Comparison of ENCODE assay signal across 11 cellular contexts in genomic region chr11:111376453-111376871, GRCh38. TPM values are rescaled to one million over a fixed set of nuclear protein-coding genes. Genes with fewer than 3 reads are reported as not detected.
DNase-seq lines count a peak whose midpoint lies in the region; ATAC-seq and TF ChIP-seq lines count a peak whose summit lies in the region.
"Had no signal": no experiment of that assay in that cellular context is flagged by ENCODE, and none has a peak within 500 bp of the region (broad histone marks: within the 10 kb centered on the region; RNA-seq: fewer than 3 reads in every experiment).

No MANE protein-coding gene starts in this region.

- ATAC-seq in HG03378 (IDR thresholded peaks at IDR 0.05; ENCODE audit: unreplicated experiment) = peak; percentile 28
- ATAC-seq in activated T-cell treated with anti-CD3 and anti-CD28 coated beads, Interleukin-2, amount 50 U/mL, for 72 hours (replicated peaks in 1 of 2) = peak; percentile 53 to 66
- ATAC-seq in stimulated activated memory B cell treated with anti-CD40 and anti-IgM and Interleukin-4, amounts not matched to agents 10 μg/mL and 1 μg/mL and 100 μg/mL, for 72 hours = no peak
- no peak for ATAC-seq in GM19324 (IDR thresholded peaks at IDR 0.05; ENCODE audit: low FRiP score, unreplicated experiment)
- no peak for ATAC-seq in HG02884 (IDR thresholded peaks at IDR 0.05; ENCODE audit: unreplicated experiment)
- ATAC-seq: gastrocnemius medialis had no signal

- peak overlapping the region; percentile 76 for H3K27ac Mint-ChIP-seq in activated naive CD4-positive, alpha-beta T cell treated with anti-CD3 and anti-CD28 coated beads, Interleukin-2, amount 50 U/mL, for 24 hours
- peak overlapping the region; percentile 66 for H3K27ac Mint-ChIP-seq in activated T-cell treated with anti-CD3 and anti-CD28 coated beads, Interleukin-2, amount 50 U/mL, for 72 hours
- no peak overlapping the region for H3K27ac Mint-ChIP-seq in stimulated activated memory B cell treated with anti-CD40 and anti-IgM and Interleukin-4, amounts not matched to agents 10 μg/mL and 1 μg/mL and 100 μg/mL, for 72 hours

- H3K36me3 Mint-ChIP-seq in activated naive CD4-positive, alpha-beta T cell treated with anti-CD3 and anti-CD28 coated beads, Interleukin-2, amount 50 U/mL, for 24 hours = no peaks in the 10 kb centered on the region
- H3K36me3 Mint-ChIP-seq in activated T-cell treated with anti-CD3 and anti-CD28 coated beads, Interleukin-2, amount 50 U/mL, for 72 hours (ENCODE audit: insufficient read depth in 2 of 2) = no peaks in the 10 kb centered on the region
- H3K36me3 Mint-ChIP-seq in stimulated activated memory B cell treated with anti-CD40 and anti-IgM and Interleukin-4, amounts not matched to agents 10 μg/mL and 1 μg/mL and 100 μg/mL, for 72 hours = peaks cover 40% of the 10 kb centered on the region

- POLR2A ChIA-PET in RWPE1 (lab: Yijun Ruan, JAX; ENCODE audit: low non-redundant PET) = no interaction called here

- no peak overlapping the region for H3K27ac ChIP-seq in RWPE1
- H3K27ac ChIP-seq: gastrocnemius medialis had no signal

- H3K9me3 Mint-ChIP-seq in activated naive CD4-positive, alpha-beta T cell treated with anti-CD3 and anti-CD28 coated beads, Interleukin-2, amount 50 U/mL, for 24 hours = no peaks in the 10 kb centered on the region
- no peaks in the 10 kb centered on the region for H3K9me3 Mint-ChIP-seq in activated T-cell treated with anti-CD3 and anti-CD28 coated beads, Interleukin-2, amount 50 U/mL, for 72 hours
- H3K9me3 Mint-ChIP-seq in stimulated activated memory B cell treated with anti-CD40 and anti-IgM and Interleukin-4, amounts not matched to agents 10 μg/mL and 1 μg/mL and 100 μg/mL, for 72 hours = no peaks in the 10 kb centered on the region

- H3K27me3 Mint-ChIP-seq in activated naive CD4-positive, alpha-beta T cell treated with anti-CD3 and anti-CD28 coated beads, Interleukin-2, amount 50 U/mL, for 24 hours = no peaks in the 10 kb centered on the region
- no peaks in the 10 kb centered on the region for H3K27me3 Mint-ChIP-seq in activated T-cell treated with anti-CD3 and anti-CD28 coated beads, Interleukin-2, amount 50 U/mL, for 72 hours (ENCODE audit: low read depth)
- no peaks in the 10 kb centered on the region for H3K27me3 Mint-ChIP-seq in stimulated activated memory B cell treated with anti-CD40 and anti-IgM and Interleukin-4, amounts not matched to agents 10 μg/mL and 1 μg/mL and 100 μg/mL, for 72 hours

- TF ChIP-seq CTCF in RWPE1 (conservative IDR thresholded peaks at IDR 0.05; ENCODE audit: low read depth) = no peak

- no peak for DNase-seq in activated naive CD4-positive, alpha-beta T cell (lab: John Stamatoyannopoulos, UW)
- peak; percentile 59 to 62 for DNase-seq in activated T-cell treated with anti-CD3 and anti-CD28 coated beads, Interleukin-2, amount 50 U/mL, for 72 hours
- DNase-seq in RWPE1 (ENCODE audit: low spot score) = no peak
- DNase-seq: activated gamma-delta T cell treated with Interleukin-2 at 50 U/mL for 16 hours, gastrocnemius medialis, NCI-H2081 treated with DMSO at 0.1 percent for 48 hours had no signal

- no peak overlapping the region for H3K4me3 Mint-ChIP-seq in activated naive CD4-positive, alpha-beta T cell treated with anti-CD3 and anti-CD28 coated beads, Interleukin-2, amount 50 U/mL, for 24 hours
- H3K4me3 Mint-ChIP-seq in activated T-cell treated with anti-CD3 and anti-CD28 coated beads, Interleukin-2, amount 50 U/mL, for 72 hours = peak overlapping the region; percentile 59 to 62
- peak overlapping the region; percentile 86 for H3K4me3 Mint-ChIP-seq in stimulated activated memory B cell treated with anti-CD40 and anti-IgM and Interleukin-4, amounts not matched to agents 10 μg/mL and 1 μg/mL and 100 μg/mL, for 72 hours

- H3K4me1 Mint-ChIP-seq in activated naive CD4-positive, alpha-beta T cell treated with anti-CD3 and anti-CD28 coated beads, Interleukin-2, amount 50 U/mL, for 24 hours = peaks cover 79% of the 10 kb centered on the region
- peaks cover 66% of the 10 kb centered on the region for H3K4me1 Mint-ChIP-seq in activated T-cell treated with anti-CD3 and anti-CD28 coated beads, Interleukin-2, amount 50 U/mL, for 72 hours (ENCODE audit: low read depth)
- peaks cover 76% of the 10 kb centered on the region for H3K4me1 Mint-ChIP-seq in stimulated activated memory B cell treated with anti-CD40 and anti-IgM and Interleukin-4, amounts not matched to agents 10 μg/mL and 1 μg/mL and 100 μg/mL, for 72 hours

- CTCF ChIA-PET in RWPE1 (lab: Yijun Ruan, JAX) = no interaction called here

RNA-seq across cellular contexts. Expression of gene POU2AF1, which starts 2.6 kb away (rescaled TPM):
- 10 to 100 TPM in 1 of 2 donors, 1 to 10 TPM in 1; 2.5 to 12.4 TPM for total RNA-seq in activated T-cell treated with anti-CD3 and anti-CD28 coated beads, Interleukin-2, amount 50 U/mL, for 72 hours

Comparison
In these comparisons a context has a peak if more than half of its experiments do, and no peak if none do; other contexts are left out.
1. DNase-seq: peak in activated T-cell treated with anti-CD3 and anti-CD28 coated beads, Interleukin-2, amount 50 U/mL, for 72 hours (2 of 2); none in activated naive CD4-positive, alpha-beta T cell (0 of 4) and RWPE1 (single experiment).
2. ATAC-seq: peak in HG03378 (single experiment) and activated T-cell treated with anti-CD3 and anti-CD28 coated beads, Interleukin-2, amount 50 U/mL, for 72 hours (2 of 2); none in stimulated activated memory B cell treated with anti-CD40 and anti-IgM and Interleukin-4, amounts not matched to agents 10 μg/mL and 1 μg/mL and 100 μg/mL, for 72 hours (single experiment), GM19324 (single experiment) and HG02884 (single experiment).